8 cellular contexts compared by ENCODE assay signal in the genomic region with DNA sequence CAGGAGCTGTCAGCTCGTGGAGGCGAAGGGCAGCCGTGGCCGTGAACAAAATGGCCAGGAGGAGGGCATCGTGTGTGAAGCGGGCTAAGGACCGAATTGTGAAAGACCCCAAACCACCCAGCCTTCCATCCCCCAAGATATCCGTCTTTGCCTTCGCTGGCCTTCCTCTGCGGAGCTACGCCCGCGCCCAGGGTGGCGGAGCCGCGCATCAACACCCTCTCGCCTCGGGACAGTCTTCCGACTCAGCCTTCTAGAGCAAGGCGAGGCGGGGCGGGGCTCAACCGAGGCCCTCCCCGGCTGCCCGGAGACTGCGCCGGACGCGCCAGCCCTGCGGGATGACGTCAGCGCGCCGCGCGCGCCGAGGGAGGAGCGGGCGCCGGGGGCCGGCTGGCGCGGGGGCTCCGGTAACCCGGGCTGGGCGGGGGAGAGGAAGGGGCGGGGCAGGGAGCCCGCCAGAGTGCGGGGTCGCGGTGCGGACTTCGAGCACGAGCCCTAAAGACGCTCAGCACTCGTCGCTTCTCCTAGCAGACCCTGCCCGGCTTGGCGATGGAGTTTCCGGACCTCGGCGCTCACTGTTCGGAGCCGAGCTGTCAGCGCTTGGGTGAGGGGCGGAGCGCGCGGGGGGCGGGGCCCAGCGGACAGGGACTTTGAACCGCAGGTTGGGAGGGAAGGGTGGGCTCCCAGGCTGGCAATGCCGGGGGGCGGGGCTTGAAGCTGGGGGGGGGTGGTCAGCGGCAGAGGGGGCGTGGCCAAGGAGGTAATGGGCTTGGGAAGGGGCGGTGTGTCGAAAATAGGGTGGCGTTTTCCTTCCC. TPM values are rescaled to one million over a fixed set of nuclear protein-coding genes. Genes with fewer than 3 reads are reported as not detected.
A peak's percentile ranks its signal among the peaks of the same experiment; 100 is the strongest.
DNase-seq lines count a peak whose midpoint lies in the region; ATAC-seq and TF ChIP-seq lines count a peak whose summit lies in the region.

A gene with protein sequence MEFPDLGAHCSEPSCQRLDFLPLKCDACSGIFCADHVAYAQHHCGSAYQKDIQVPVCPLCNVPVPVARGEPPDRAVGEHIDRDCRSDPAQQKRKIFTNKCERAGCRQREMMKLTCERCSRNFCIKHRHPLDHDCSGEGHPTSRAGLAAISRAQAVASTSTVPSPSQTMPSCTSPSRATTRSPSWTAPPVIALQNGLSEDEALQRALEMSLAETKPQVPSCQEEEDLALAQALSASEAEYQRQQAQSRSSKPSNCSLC (plus strand): TSS at position 341 of the 812 bp plus-strand sequence. CDS start 206 bp downstream, at position 547.

- intact Hi-C loops in posterior cingulate gyrus (cut with DNase I): loop anchor here (2.0 kb wide), 1 partner anchor 28 kb away; a partner anchor contains a TSS

- peak within 1 kb of the TSS; percentile 93 for H3K9ac ChIP-seq in adipocyte (ENCODE audit: low read length)

- DNase-seq in GM13976 (ENCODE audit: low spot score) (peak; percentile 100), NCI-H1436 treated with DMSO at 0.1 percent for 48 hours (lab: John Stamatoyannopoulos, UW) (peak; percentile 68), T follicular helper cell (ENCODE audit: low read depth) (peak; percentile 91), adipocyte (ENCODE audit: low read depth) (peak; percentile 98), cardiac muscle cell (ENCODE audit: low read depth in 1 of 2, low spot score in 1 of 2) (peak; percentile 95 to 97), posterior cingulate gyrus (peak; percentile 90 to 99 (median 95)), type B pancreatic cell (ENCODE audit: extremely low spot score, unreplicated experiment) (peak; percentile 97)

- H3K36me3 ChIP-seq in adipocyte (ENCODE audit: control insufficient read depth, insufficient read depth, low read length, severe bottlenecking) (peaks cover 27% of the 10 kb centered on the region), cardiac muscle cell (peaks cover 8% of the 10 kb centered on the region)

- H3K27me3 ChIP-seq in adipocyte (replicated peaks; ENCODE audit: control insufficient read depth, insufficient read depth, low read length) (no peaks in the 10 kb centered on the region), cardiac muscle cell (no peaks in the 10 kb centered on the region)

- peak within 1 kb of the TSS; percentile 98 for H3K27ac Mint-ChIP-seq in type B pancreatic cell

- ATAC-seq in HG02852 (IDR thresholded peaks at IDR 0.05; ENCODE audit: unreplicated experiment): peak; percentile 97

- H3K4me1 Mint-ChIP-seq in type B pancreatic cell (ENCODE audit: unreplicated experiment): peaks cover 18% of the 10 kb centered on the region

- no peaks in the 10 kb centered on the region for H3K36me3 Mint-ChIP-seq in type B pancreatic cell

- H3K4me3 ChIP-seq in adipocyte (ENCODE audit: low read length) (peak within 1 kb of the TSS; percentile 88), cardiac muscle cell (peak within 1 kb of the TSS; percentile 69)

- no peaks in the 10 kb centered on the region for H3K9me3 Mint-ChIP-seq in type B pancreatic cell

- H3K27me3 Mint-ChIP-seq in type B pancreatic cell: peaks cover 8% of the 10 kb centered on the region

- peaks cover 17% of the 10 kb centered on the region for H3K4me1 ChIP-seq in adipocyte (ENCODE audit: control insufficient read depth, insufficient read depth, low read length)
- H3K4me1 ChIP-seq in cardiac muscle cell (ENCODE audit: low read depth): no peaks in the 10 kb centered on the region

- H3K27ac ChIP-seq in cardiac muscle cell: peak within 1 kb of the TSS; percentile 86

- in situ Hi-C loops in GM13976 (cut with MboI; ENCODE audit: low sequenced_read_pairs, unreplicated experiment): no loop called here

- peak within 1 kb of the TSS; percentile 97 for H3K4me3 Mint-ChIP-seq in type B pancreatic cell

- TF ChIP-seq CTCF in GM13976 (IDR thresholded peaks at IDR 0.05; ENCODE audit: borderline replicate concordance, control extremely low read depth, extremely low read depth, insufficient read depth, missing control alignments): no peak
- no peak for TF ChIP-seq CTCF in cardiac muscle cell (IDR thresholded peaks at IDR 0.05; ENCODE audit: low read depth, low read length)
- peak; percentile 43 for TF ChIP-seq CTCF in type B pancreatic cell (conservative IDR thresholded peaks at IDR 0.05)

- H3K9me3 ChIP-seq in adipocyte (ENCODE audit: control insufficient read depth, low read length) (no peaks in the 10 kb centered on the region), cardiac muscle cell (ENCODE audit: low read depth) (no peaks in the 10 kb centered on the region)

RNA-seq across cellular contexts. Expression of the gene that starts here (rescaled TPM):
- total RNA-seq in cardiac muscle cell (32.6 and 35.4 TPM in 2 replicates), type B pancreatic cell (ENCODE audit: low replicate concordance) (25.9 and 28.2 TPM in 2 replicates)
- polyA plus RNA-seq in cardiac muscle cell: 49.0 and 54.8 TPM in 2 replicates

Comparison
In these comparisons a context has a peak if more than half of its experiments do, and no peak if none do; other contexts are left out.
1. Peak in every context shown above with its lines: DNase-seq, ATAC-seq, H3K4me3 ChIP-seq and H3K27ac ChIP-seq.